Comparison of ENCODE assay signal across 8 cellular contexts in genomic region chr12:31732926-31733548, GRCh38. TPM values are rescaled to one million over a fixed set of nuclear protein-coding genes. Genes with fewer than 3 reads are reported as not detected.
A peak's percentile ranks its signal among the peaks of the same experiment; 100 is the strongest.
DNase-seq lines count a peak whose midpoint lies in the region; ATAC-seq and TF ChIP-seq lines count a peak whose summit lies in the region.

No MANE protein-coding gene starts in this region.

- ATAC-seq in upper lobe of right lung: peak; percentile 28
- no peak for ATAC-seq in GM18868 (IDR thresholded peaks at IDR 0.05; ENCODE audit: unreplicated experiment)
- no peak for ATAC-seq in GM21526 (IDR thresholded peaks at IDR 0.05; ENCODE audit: low FRiP score, unreplicated experiment)

- DNase-seq in ELR (ENCODE audit: low read depth) (peak; percentile 94), NCI-H2171 treated with DMSO at 0.1 percent for 48 hours (lab: John Stamatoyannopoulos, UW) (peak; percentile 24), adrenal gland (peak in 1 of 7 donors; percentile 37), kidney epithelial cell (ENCODE audit: low read depth) (peak; percentile 90), upper lobe of right lung (no peak), GDM1 (lab: John Stamatoyannopoulos, UW) (no peak)

- WGBS in adrenal gland, 4 donors: 76 to 93% (median 85%) methylated on average over 5 of the region's 5 CpGs

- no peak for TF ChIP-seq POLR2A in adrenal gland (IDR thresholded peaks at IDR 0.05)

- intact Hi-C loops in adrenal gland (cut with DNase I) (no loop called here), upper lobe of right lung (cut with DNase I) (no loop called here)

- H3K4me1 ChIP-seq in adrenal gland (replicated peaks in 1 of 2): peaks cover 0 to 39% of the 10 kb centered on the region in 2 donors
- H3K4me1 ChIP-seq in upper lobe of right lung: peaks cover 39% of the 10 kb centered on the region

- H3K9me3 ChIP-seq in adrenal gland (replicated peaks in 1 of 3) (peaks cover 0 to 6% (median 0%) of the 10 kb centered on the region in 3 donors), upper lobe of right lung (no peaks in the 10 kb centered on the region)

- H3K27me3 ChIP-seq in adrenal gland (no peaks in the 10 kb centered on the region), kidney epithelial cell (ENCODE audit: control insufficient read depth, insufficient read depth, low read length) (no peaks in the 10 kb centered on the region), upper lobe of right lung (no peaks in the 10 kb centered on the region)

- no peak overlapping the region for H3K4me3 ChIP-seq in adrenal gland
- no peak overlapping the region for H3K4me3 ChIP-seq in kidney epithelial cell (ENCODE audit: low read depth, low read length)
- H3K4me3 ChIP-seq in upper lobe of right lung: no peak overlapping the region

- TF ChIP-seq CTCF in adrenal gland (IDR thresholded peaks at IDR 0.05) (no peak), kidney epithelial cell (IDR thresholded peaks at IDR 0.05; ENCODE audit: insufficient read depth, low read length, poor library complexity, severe bottlenecking) (no peak), upper lobe of right lung (IDR thresholded peaks at IDR 0.05) (no peak)

- H3K27ac ChIP-seq in adrenal gland (peak overlapping the region in 3 of 5 donors; percentile 58 to 95 (median 61)), upper lobe of right lung (peak overlapping the region; percentile 98)

- no peaks in the 10 kb centered on the region for H3K36me3 ChIP-seq in adrenal gland (replicated peaks in 1 of 2)
- H3K36me3 ChIP-seq in kidney epithelial cell (ENCODE audit: control insufficient read depth, insufficient read depth, low read length): no peaks in the 10 kb centered on the region
- H3K36me3 ChIP-seq in upper lobe of right lung: no peaks in the 10 kb centered on the region

RNA-seq across cellular contexts. Expression of gene AMN1, which starts 4.2 kb away (rescaled TPM):
- 10 to 100 TPM in 6 of 8 donors, 1 to 10 TPM in 2; 9.3 to 36.7 (median 13.9) TPM for total RNA-seq in adrenal gland
- polyA plus RNA-seq in adrenal gland: 10 to 100 TPM in 1 of 3 donors, 1 to 10 TPM in 2; 7.2 to 13.9 (median 8.9) TPM
- 5.3 and 9.3 TPM in 2 replicates for total RNA-seq in kidney epithelial cell
- 9.9 TPM for total RNA-seq in upper lobe of right lung

Comparison
In these comparisons a context has a peak if more than half of its experiments do, and no peak if none do; other contexts are left out.
1. DNase-seq: peak in ELR (single experiment), NCI-H2171 treated with DMSO at 0.1 percent for 48 hours (single experiment) and kidney epithelial cell (single experiment); none in upper lobe of right lung (single experiment) and GDM1 (single experiment).